8 cellular contexts compared by ENCODE assay signal in genomic region chrX:1493877-1494510, GRCh38. TPM values are rescaled to one million over a fixed set of nuclear protein-coding genes. Genes with fewer than 3 reads are reported as not detected.
DNase-seq lines count a peak whose midpoint lies in the region; ATAC-seq and TF ChIP-seq lines count a peak whose summit lies in the region.

No MANE protein-coding gene starts in this region.

- H3K9me3 Mint-ChIP-seq in glutamatergic neuron (ENCODE audit: unreplicated experiment): peaks cover 7% of the 10 kb centered on the region

- H3K4me1 Mint-ChIP-seq in glutamatergic neuron (ENCODE audit: low read depth, unreplicated experiment): peaks cover 8% of the 10 kb centered on the region

- ATAC-seq in HG02642 (IDR thresholded peaks at IDR 0.05; ENCODE audit: poor library complexity, unreplicated experiment): peak; percentile 53

- H3K4me3 Mint-ChIP-seq in glutamatergic neuron (ENCODE audit: unreplicated experiment): peak overlapping the region; percentile 72

- peaks cover 6% of the 10 kb centered on the region for H3K27me3 Mint-ChIP-seq in glutamatergic neuron (ENCODE audit: unreplicated experiment)

- DNase-seq in activated CD4-positive, CD25-positive, alpha-beta regulatory T cell treated with anti-CD3 and anti-CD28 coated beads, Interleukin-2, amount 50 U/mL, for 72 hours: peak; percentile 25
- no peak for DNase-seq in activated CD4-positive, CD25-positive, alpha-beta regulatory T cell (lab: John Stamatoyannopoulos, UW)
- DNase-seq in NOMO-1 (lab: John Stamatoyannopoulos, UW; ENCODE audit: unreplicated experiment in 2 of 2) (peak; percentile 79 to 82), glutamatergic neuron (peak; percentile 72), GM03348 (ENCODE audit: low spot score) (no peak), A172 (ENCODE audit: low spot score) (no peak)
- DNase-seq in NK-92 treated with Interleukin-12 subunit alpha and Interleukin-12 subunit beta, amount 100 ng/mL, for 24 hours (lab: John Stamatoyannopoulos, UW): no peak

- TF ChIP-seq CTCF in glutamatergic neuron (IDR thresholded peaks at IDR 0.05; ENCODE audit: partially characterized antibody, unreplicated experiment): no peak

- H3K36me3 Mint-ChIP-seq in glutamatergic neuron (ENCODE audit: unreplicated experiment): peaks cover 8% of the 10 kb centered on the region

- peak overlapping the region; percentile 87 for H3K27ac Mint-ChIP-seq in glutamatergic neuron (ENCODE audit: unreplicated experiment)

RNA-seq across cellular contexts. Expression of gene ASMTL, which starts 41.3 kb away (rescaled TPM):
- total RNA-seq in glutamatergic neuron (ENCODE audit: unreplicated experiment): 45.5 TPM
- 3.3 and 4.2 TPM in 2 replicates for total RNA-seq in A172 (2014; rRNA removed; shearing (Covaris generic))

RNA-seq across cellular contexts. Expression of gene P2RY8, which starts 43.0 kb away (rescaled TPM):
- 2.3 TPM for total RNA-seq in glutamatergic neuron (ENCODE audit: unreplicated experiment)
- total RNA-seq in A172 (2014; rRNA removed; shearing (Covaris generic)): not detected in 2 replicates

Comparison
In these comparisons a context has a peak if more than half of its experiments do, and no peak if none do; other contexts are left out.
1. DNase-seq: peak in activated CD4-positive, CD25-positive, alpha-beta regulatory T cell treated with anti-CD3 and anti-CD28 coated beads, Interleukin-2, amount 50 U/mL, for 72 hours (single experiment), NOMO-1 (2 of 2) and glutamatergic neuron (single experiment); none in activated CD4-positive, CD25-positive, alpha-beta regulatory T cell (0 of 4), NK-92 treated with Interleukin-12 subunit alpha and Interleukin-12 subunit beta, amount 100 ng/mL, for 24 hours (single experiment), GM03348 (single experiment) and A172 (single experiment).